ENCODE assay signal across 8 cellular contexts in the genomic region with DNA sequence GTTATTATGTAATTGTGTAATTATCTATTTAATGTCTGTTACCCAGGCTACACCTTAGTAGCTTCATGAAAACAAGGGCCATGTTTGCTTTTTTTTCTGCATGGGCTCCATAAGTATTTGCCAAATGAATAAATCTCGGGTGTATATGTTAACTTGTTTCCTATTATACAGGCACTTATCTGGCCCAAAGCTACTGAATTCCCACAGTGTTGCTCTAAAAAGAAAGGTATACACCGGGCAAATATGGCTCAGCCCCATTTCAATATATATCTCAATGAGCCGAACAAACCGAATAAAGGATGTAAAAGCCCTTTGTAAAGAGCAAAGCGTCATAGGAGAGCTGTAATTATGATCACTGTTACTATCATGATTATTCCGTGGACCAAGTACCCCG. TPM values are rescaled to one million over a fixed set of nuclear protein-coding genes. Genes with fewer than 3 reads are reported as not detected.
A peak's percentile ranks its signal among the peaks of the same experiment; 100 is the strongest.
DNase-seq lines count a peak whose midpoint lies in the region; ATAC-seq and TF ChIP-seq lines count a peak whose summit lies in the region.

No MANE protein-coding gene starts in this region.

- TF ChIP-seq EP300 in sigmoid colon (IDR thresholded peaks at IDR 0.05): no peak

- no peak for TF ChIP-seq POLR2A in sigmoid colon (IDR thresholded peaks at IDR 0.05)

- H3K27me3 ChIP-seq in sigmoid colon: no peaks in the 10 kb centered on the region

- intact Hi-C loops in sigmoid colon (cut with DNase I): loop anchor here (5.0 kb wide), 1 partner anchor 1399 kb away; a partner anchor contains a TSS

- no peak for ATAC-seq in HG02970 (IDR thresholded peaks at IDR 0.05; ENCODE audit: low FRiP score, unreplicated experiment)

- peak overlapping the region; percentile 93 for H3K4me3 ChIP-seq in fibroblast of mammary gland (ENCODE audit: control insufficient read depth, low read depth, low read length)
- peak overlapping the region; percentile 70 to 89 (median 84) for H3K4me3 ChIP-seq in sigmoid colon

- H3K9me3 ChIP-seq in sigmoid colon: no peaks in the 10 kb centered on the region

- POLR2A ChIA-PET in RWPE1 (lab: Yijun Ruan, JAX; ENCODE audit: low non-redundant PET): interaction anchor here (0.6 kb wide), 2 partner anchors 185 to 1057 kb away, joined by 3 read pairs; no protein-coding TSS in a partner anchor

- 1 to 6% methylated on average over 7 of the region's 7 CpGs for WGBS in sigmoid colon, 2 donors

- H3K27ac ChIP-seq in RWPE1 (peak overlapping the region; percentile 69), sigmoid colon (peak overlapping the region; percentile 81 to 88 (median 85))

- TF ChIP-seq CTCF in RWPE1 (conservative IDR thresholded peaks at IDR 0.05; ENCODE audit: low read depth) (no peak), fibroblast of mammary gland (conservative IDR thresholded peaks at IDR 0.05; ENCODE audit: control insufficient read depth, insufficient read depth, low read depth, low read length) (no peak), sigmoid colon (IDR thresholded peaks at IDR 0.05) (no peak)

- H3K36me3 ChIP-seq in sigmoid colon: no peaks in the 10 kb centered on the region

- peaks cover 0 to 25% (median 14%) of the 10 kb centered on the region in 4 donors for H3K4me1 ChIP-seq in sigmoid colon

- CTCF ChIA-PET in RWPE1 (lab: Yijun Ruan, JAX): interaction anchor here (0.6 to 0.7 kb wide), 2 partner anchors 13 to 1080 kb away, joined by 4 to 5 read pairs; no protein-coding TSS in a partner anchor

- DNase-seq in NCI-H1092 treated with DMSO at 0.1 percent for 48 hours (lab: John Stamatoyannopoulos, UW) (peak; percentile 33), NCI-H1092 (lab: John Stamatoyannopoulos, UW) (no peak), RWPE1 (ENCODE audit: low spot score) (no peak), fibroblast of mammary gland (ENCODE audit: low read depth) (no peak), sigmoid colon (no peak), amygdala (lab: John Stamatoyannopoulos, UW) (no peak), NCI-H2196 treated with DMSO at 0.1 percent for 48 hours (lab: John Stamatoyannopoulos, UW; ENCODE audit: unreplicated experiment) (no peak)

RNA-seq across cellular contexts. Expression of a gene that starts 0.8 kb away (rescaled TPM):
- total RNA-seq in sigmoid colon: 10 to 100 TPM; 17.1 to 32.1 (median 21.9) TPM
- polyA plus RNA-seq in sigmoid colon: 1 to 10 TPM; 4.8 to 9.0 (median 4.9) TPM
